ENCODE assay signal across 8 cellular contexts in the genomic region with DNA sequence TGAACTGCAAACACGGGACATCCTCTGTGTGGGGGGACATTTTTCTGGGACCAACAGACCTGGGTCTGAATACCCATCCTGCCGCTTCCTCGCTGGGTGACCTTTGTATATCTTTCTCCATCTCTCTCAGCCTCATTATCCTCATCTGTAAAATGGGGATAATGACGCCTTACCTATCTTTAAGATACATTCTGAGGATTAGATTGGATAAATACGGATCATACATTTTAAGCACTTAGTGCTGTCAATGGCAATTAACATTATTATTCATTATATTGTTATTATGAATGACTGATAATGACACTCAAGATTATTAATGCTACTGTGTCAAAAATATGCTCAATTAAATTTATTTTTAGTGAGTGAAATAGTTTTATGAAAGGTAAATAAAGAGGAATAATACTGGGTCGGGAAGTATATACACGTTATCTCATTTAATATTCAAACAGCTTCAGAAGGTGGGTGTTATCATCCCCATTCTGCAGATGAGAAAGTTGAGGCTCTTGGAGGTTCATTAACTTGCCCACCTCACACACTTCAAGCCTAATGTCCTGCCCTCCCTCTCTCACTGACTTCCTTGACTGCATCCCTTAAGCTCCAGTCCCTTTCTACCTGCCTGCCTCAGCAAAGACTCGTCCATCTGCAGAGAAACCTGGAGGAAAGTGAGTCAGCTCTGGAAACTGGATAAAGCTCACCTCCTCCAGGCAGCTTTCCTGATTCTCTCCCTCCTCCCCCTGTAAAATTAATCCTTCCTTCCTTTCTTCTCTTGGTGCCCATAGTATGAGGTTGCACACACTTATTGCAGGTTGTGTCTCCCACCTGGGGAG.
DNase-seq lines count a peak whose midpoint lies in the region; ATAC-seq and TF ChIP-seq lines count a peak whose summit lies in the region.

No MANE protein-coding gene starts in this region.

- H3K4me1 ChIP-seq in right atrium auricular region (peaks cover 0 to 12% of the 10 kb centered on the region in 2 donors), mucosa of rectum (ENCODE audit: control insufficient read depth in 2 of 2, insufficient read depth in 2 of 2, low read length in 2 of 2) (peaks cover 18 to 48% of the 10 kb centered on the region in 2 donors)

- intact Hi-C loops in Right ventricle myocardium superior (cut with DNase I), result loop anchor here (5.0 to 10.0 kb wide), 2 partner anchors 87 to 390 kb away; partner anchors contain the start of gene FGGY

- peak overlapping the region; percentile 35 to 58 for H3K4me3 ChIP-seq in right atrium auricular region
- peak overlapping the region; percentile 42 to 49 for H3K4me3 ChIP-seq in cardiac fibroblast (replicated peaks in 1 of 2; ENCODE audit: low read depth in 2 of 2, low read length in 2 of 2)
- peak overlapping the region; percentile 76 for H3K4me3 ChIP-seq in mucosa of rectum (ENCODE audit: low read length in 2 of 2)

- H3K9ac ChIP-seq in mucosa of rectum (ENCODE audit: low read depth in 1 of 2, low read length in 2 of 2), result peak overlapping the region; percentile 84 to 95

- H3K27me3 ChIP-seq in right atrium auricular region, result no peaks in the 10 kb centered on the region
- H3K27me3 ChIP-seq in mucosa of rectum (ENCODE audit: control insufficient read depth in 2 of 2, insufficient read depth in 2 of 2, low read length in 2 of 2), result no peaks in the 10 kb centered on the region

- H3K36me3 ChIP-seq in right atrium auricular region (no peaks in the 10 kb centered on the region), mucosa of rectum (ENCODE audit: control insufficient read depth in 2 of 2, insufficient read depth in 2 of 2, low read length in 2 of 2) (no peaks in the 10 kb centered on the region)

- peak; percentile 43 for DNase-seq in right atrium auricular region (ENCODE audit: low spot score)
- DNase-seq in Right ventricle myocardium superior, result no peak
- DNase-seq in cardiac fibroblast (ENCODE audit: low read depth in 2 of 2), result no peak
- no peak for DNase-seq in omental fat pad (ENCODE audit: low spot score)

- ATAC-seq in Right ventricle myocardium superior (ENCODE audit: poor library complexity) (no peak), GM18502 (IDR thresholded peaks at IDR 0.05; ENCODE audit: poor library complexity, unreplicated experiment) (no peak), HG02798 (IDR thresholded peaks at IDR 0.05; ENCODE audit: poor library complexity, unreplicated experiment) (no peak), HG02981 (IDR thresholded peaks at IDR 0.05; ENCODE audit: unreplicated experiment) (no peak), omental fat pad (ENCODE audit: low FRiP score) (no peak)

- no peaks in the 10 kb centered on the region for H3K9me3 ChIP-seq in right atrium auricular region
- H3K9me3 ChIP-seq in mucosa of rectum (ENCODE audit: control insufficient read depth in 2 of 2, low read length in 2 of 2), result no peaks in the 10 kb centered on the region

- TF ChIP-seq CTCF in right atrium auricular region (IDR thresholded peaks at IDR 0.05) (no peak), cardiac fibroblast (IDR thresholded peaks at IDR 0.05; ENCODE audit: low read depth, low read length) (no peak), omental fat pad (IDR thresholded peaks at IDR 0.05) (no peak)

- peak overlapping the region; percentile 93 to 94 for H3K27ac ChIP-seq in right atrium auricular region
- peak overlapping the region; percentile 94 to 98 for H3K27ac ChIP-seq in mucosa of rectum (ENCODE audit: low read depth in 2 of 2, low read length in 2 of 2)
